1 cellular context compared by ENCODE assay signal in genomic region chr1:91871994-91872393, GRCh38.
TF ChIP-seq lines count a peak whose summit lies in the region.

No MANE protein-coding gene starts in this region.

TF ChIP-seq in IMR-90, 13 proteins besides CTCF, POLR2A, EP300 and RAD21:
- TF ChIP-seq MXI1 (IDR thresholded peaks at IDR 0.05; ENCODE audit: borderline replicate concordance, low read depth, low read length) (no peak), CEBPB (IDR thresholded peaks at IDR 0.05; ENCODE audit: low read depth, low read length) (no peak), ELK1 (IDR thresholded peaks at IDR 0.05; ENCODE audit: borderline replicate concordance, low read depth, low read length) (no peak), USF2 (IDR thresholded peaks at IDR 0.05; ENCODE audit: low read depth, low read length) (no peak), MAFK (IDR thresholded peaks at IDR 0.05; ENCODE audit: low read depth, low read length) (no peak), SMC3 (IDR thresholded peaks at IDR 0.05; ENCODE audit: low read depth, low read length) (no peak), FOS (IDR thresholded peaks at IDR 0.05; ENCODE audit: low read depth, low read length) (no peak), BHLHE40 (IDR thresholded peaks at IDR 0.05; ENCODE audit: low read depth, low read length) (no peak), RFX5 (IDR thresholded peaks at IDR 0.05; ENCODE audit: low read depth, low read length) (no peak), CHD1 (IDR thresholded peaks at IDR 0.05; ENCODE audit: low read depth, low read length) (no peak), NFE2L2 (IDR thresholded peaks at IDR 0.05; ENCODE audit: low read depth, low read length) (no peak), RCOR1 (IDR thresholded peaks at IDR 0.05; ENCODE audit: insufficient replicate concordance, low read length) (no peak), MAZ (IDR thresholded peaks at IDR 0.05; ENCODE audit: borderline replicate concordance, low read depth, low read length) (no peak)
